In the genomic region with DNA sequence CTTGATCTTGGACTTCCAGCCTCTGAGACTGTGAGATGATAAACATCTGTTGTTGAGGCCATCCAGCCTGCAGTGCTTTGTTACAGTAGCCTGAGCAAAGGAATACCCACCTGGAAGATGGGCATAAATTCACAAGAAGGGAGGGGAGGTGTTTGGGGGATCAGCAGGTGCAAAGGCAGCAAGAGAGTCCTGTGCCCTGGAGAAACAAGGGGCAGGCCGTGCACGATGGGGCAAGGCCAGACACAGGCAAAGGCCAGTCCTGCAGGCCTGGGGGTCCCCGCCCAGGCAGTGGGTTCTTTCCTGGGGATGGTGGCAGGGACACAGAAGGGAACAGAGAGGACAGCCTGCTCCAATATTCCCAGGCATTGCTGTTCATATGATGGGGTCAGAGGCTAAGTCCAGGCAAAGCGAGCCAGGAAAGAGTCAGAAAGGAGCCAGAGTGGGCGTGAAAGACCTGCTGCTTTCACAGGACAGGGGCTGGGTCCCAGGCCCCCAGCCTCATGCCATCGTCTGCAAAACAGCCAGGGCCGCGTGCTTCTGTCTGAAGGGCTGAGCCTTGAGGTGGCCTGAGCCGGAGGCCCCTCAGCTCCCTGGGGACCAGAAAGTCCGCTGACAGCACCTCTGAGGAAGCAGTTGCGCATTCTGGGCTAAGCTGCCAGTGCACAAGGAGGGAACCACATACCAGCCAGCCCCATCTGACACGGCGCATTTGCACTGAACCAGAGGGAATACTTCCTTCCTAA, we compare ENCODE assay signal across 32 cellular contexts. TPM values are rescaled to one million over a fixed set of nuclear protein-coding genes. Genes with fewer than 3 reads are reported as not detected.
DNase-seq lines count a peak whose midpoint lies in the region; ATAC-seq and TF ChIP-seq lines count a peak whose summit lies in the region.
"Had no signal": no experiment of that assay in that cellular context is flagged by ENCODE, and none has a peak within 500 bp of the region (broad histone marks: within the 10 kb centered on the region; RNA-seq: fewer than 3 reads in every experiment).

No MANE protein-coding gene starts in this region.

- WGBS in lung, 2 donors, result 91% methylated on average over 13 of the region's 13 CpGs

- H3K36me3 ChIP-seq in lung (ENCODE audit: control insufficient read depth in 2 of 2, insufficient read depth in 2 of 2, low read length in 2 of 2) (no peaks in the 10 kb centered on the region), upper lobe of right lung (no peaks in the 10 kb centered on the region)
- H3K36me3 ChIP-seq: gastroesophageal sphincter, prostate gland had no signal

- no peak for DNase-seq in activated naive CD8-positive, alpha-beta T cell treated with anti-CD3 and anti-CD28 coated beads, Interleukin-2, amount 50 U/mL, for 24 hours
- DNase-seq in NB4 (ENCODE audit: low read depth) (peak; percentile 84), lung (ENCODE audit: low spot score) (peak; percentile 26), upper lobe of right lung (peak; percentile 44), hippocampal formation (lab: John Stamatoyannopoulos, UW) (no peak), NAMALWA (ENCODE audit: low spot score) (no peak), COLO829 (ENCODE audit: low spot score) (no peak)
- DNase-seq: activated CD4-positive, CD25-positive, alpha-beta regulatory T cell treated with anti-CD3 and anti-CD28 coated beads, Interleukin-2, amount 50 U/mL, for 72 hours; Calu3; DMS79; GDM1; GM23248; hypothalamus; mesendoderm; naive B cell; NCI-H1105; NCI-H187 treated with DMSO at 0.1 percent for 48 hours; NCI-H2171 treated with DMSO at 0.1 percent for 48 hours; NCI-H510A; SIG-M5; stimulated activated CD4-positive, alpha-beta T cell treated with anti-CD3 and anti-CD28 coated beads, Interleukin-4, amount 100 ng/mL, for 4 hours; substantia nigra; trophoblast cell had no signal

- TF ChIP-seq CTCF in NB4 (IDR thresholded peaks at IDR 0.05; ENCODE audit: low read depth, low read length), result no peak
- TF ChIP-seq CTCF in lung (IDR thresholded peaks at IDR 0.05; ENCODE audit: control extremely low read depth, extremely low read depth), result no peak
- no peak for TF ChIP-seq CTCF in upper lobe of right lung (IDR thresholded peaks at IDR 0.05)

- intact Hi-C loops in upper lobe of right lung (cut with DNase I), result no loop called here

- no peak overlapping the region for H3K4me3 Mint-ChIP-seq in activated naive CD8-positive, alpha-beta T cell
- no peak overlapping the region for H3K4me3 Mint-ChIP-seq in activated naive CD8-positive, alpha-beta T cell treated with anti-CD3 and anti-CD28 coated beads, Interleukin-2, amount 50 U/mL, for 24 hours
- H3K4me3 Mint-ChIP-seq: activated naive CD4-positive, alpha-beta T cell treated with anti-CD3 and anti-CD28 coated beads, Interleukin-2, amount 50 U/mL, for 24 hours; activated T-helper 17 cell treated with anti-CD3 and anti-CD28 coated beads, Interleukin-2, amount 50 U/mL, for 72 hours; stimulated activated effector memory CD8-positive, alpha-beta T cell treated with anti-CD3 and anti-CD28 coated beads, Interleukin-12 subunit alpha, Interleukin-12 subunit beta, amount 100 ng/mL, for 72 hours had no signal

- H3K27me3 Mint-ChIP-seq in activated naive CD8-positive, alpha-beta T cell, result no peaks in the 10 kb centered on the region
- H3K27me3 Mint-ChIP-seq in activated naive CD8-positive, alpha-beta T cell treated with anti-CD3 and anti-CD28 coated beads, Interleukin-2, amount 50 U/mL, for 24 hours, result no peaks in the 10 kb centered on the region
- H3K27me3 Mint-ChIP-seq: activated naive CD4-positive, alpha-beta T cell treated with anti-CD3 and anti-CD28 coated beads, Interleukin-2, amount 50 U/mL, for 24 hours; activated T-helper 17 cell treated with anti-CD3 and anti-CD28 coated beads, Interleukin-2, amount 50 U/mL, for 72 hours; naive B cell had no signal

- H3K4me3 ChIP-seq in NB4 (ENCODE audit: low read depth, low read length) (no peak overlapping the region), lung (no peak overlapping the region), upper lobe of right lung (no peak overlapping the region)
- H3K4me3 ChIP-seq: gastroesophageal sphincter, GM23248, K562, prostate gland had no signal

- peaks cover 4% of the 10 kb centered on the region for H3K36me3 Mint-ChIP-seq in activated naive CD8-positive, alpha-beta T cell
- peaks cover 17% of the 10 kb centered on the region for H3K36me3 Mint-ChIP-seq in activated naive CD8-positive, alpha-beta T cell treated with anti-CD3 and anti-CD28 coated beads, Interleukin-2, amount 50 U/mL, for 24 hours (ENCODE audit: low read depth)

- peaks cover 20% of the 10 kb centered on the region for H3K4me1 Mint-ChIP-seq in activated naive CD8-positive, alpha-beta T cell (ENCODE audit: low read depth)
- peaks cover 22% of the 10 kb centered on the region for H3K4me1 Mint-ChIP-seq in activated naive CD8-positive, alpha-beta T cell treated with anti-CD3 and anti-CD28 coated beads, Interleukin-2, amount 50 U/mL, for 24 hours

- H3K9me3 ChIP-seq in lung (ENCODE audit: control insufficient read depth in 2 of 2, insufficient read depth in 1 of 2, low read length in 1 of 2) (peaks cover 0 to 3% of the 10 kb centered on the region in 2 donors), upper lobe of right lung (no peaks in the 10 kb centered on the region)
- H3K9me3 ChIP-seq: gastroesophageal sphincter, prostate gland had no signal

- H3K4me1 ChIP-seq in lung (ENCODE audit: control insufficient read depth in 2 of 2, insufficient read depth in 2 of 2, low read length in 2 of 2) (no peaks in the 10 kb centered on the region), upper lobe of right lung (no peaks in the 10 kb centered on the region)
- H3K4me1 ChIP-seq: gastroesophageal sphincter, prostate gland had no signal

- no peak for TF ChIP-seq POLR2A in NB4 (IDR thresholded peaks at IDR 0.05; ENCODE audit: extremely low read depth, insufficient read length)

- ATAC-seq in activated naive CD8-positive, alpha-beta T cell treated with anti-CD3 and anti-CD28 coated beads, Interleukin-2, amount 50 U/mL, for 24 hours, result no peak
- ATAC-seq in lung (ENCODE audit: insufficient read depth, low FRiP score) (no peak), upper lobe of right lung (no peak)
- ATAC-seq: activated T-helper 17 cell treated with anti-CD3 and anti-CD28 coated beads, Interleukin-2, amount 50 U/mL, for 72 hours; gastroesophageal sphincter; K562; left colon; stimulated activated effector memory CD8-positive, alpha-beta T cell treated with anti-CD3 and anti-CD28 coated beads, Interleukin-12 subunit alpha, Interleukin-12 subunit beta, amount 100 ng/mL, for 72 hours had no signal

- H3K27ac Mint-ChIP-seq in activated naive CD8-positive, alpha-beta T cell, result peak overlapping the region; percentile 46
- no peak overlapping the region for H3K27ac Mint-ChIP-seq in activated naive CD8-positive, alpha-beta T cell treated with anti-CD3 and anti-CD28 coated beads, Interleukin-2, amount 50 U/mL, for 24 hours
- H3K27ac Mint-ChIP-seq: activated naive CD4-positive, alpha-beta T cell treated with anti-CD3 and anti-CD28 coated beads, Interleukin-2, amount 50 U/mL, for 24 hours; activated T-helper 17 cell treated with anti-CD3 and anti-CD28 coated beads, Interleukin-2, amount 50 U/mL, for 72 hours; naive B cell; stimulated activated effector memory CD8-positive, alpha-beta T cell treated with anti-CD3 and anti-CD28 coated beads, Interleukin-12 subunit alpha, Interleukin-12 subunit beta, amount 100 ng/mL, for 72 hours had no signal

- H3K27me3 ChIP-seq in lung (ENCODE audit: control insufficient read depth, insufficient read depth) (no peaks in the 10 kb centered on the region), upper lobe of right lung (no peaks in the 10 kb centered on the region)

- no peak overlapping the region for H3K27ac ChIP-seq in lung (ENCODE audit: low read depth in 1 of 2, low read length in 1 of 2)
- no peak overlapping the region for H3K27ac ChIP-seq in upper lobe of right lung
- H3K27ac ChIP-seq: gastroesophageal sphincter, GM23248, prostate gland had no signal

- no peaks in the 10 kb centered on the region for H3K9me3 Mint-ChIP-seq in activated naive CD8-positive, alpha-beta T cell (ENCODE audit: low read depth)
- peaks cover 11% of the 10 kb centered on the region for H3K9me3 Mint-ChIP-seq in activated naive CD8-positive, alpha-beta T cell treated with anti-CD3 and anti-CD28 coated beads, Interleukin-2, amount 50 U/mL, for 24 hours
- H3K9me3 Mint-ChIP-seq: activated naive CD4-positive, alpha-beta T cell treated with anti-CD3 and anti-CD28 coated beads, Interleukin-2, amount 50 U/mL, for 24 hours had no signal

RNA-seq across cellular contexts. Expression of a gene that starts 48.8 kb away (rescaled TPM):
- total RNA-seq in lung (under 1 TPM; 0.52 to 0.77 TPM), upper lobe of right lung (0.23 TPM)
- under 1 TPM; 0.37 to 0.82 TPM for polyA plus RNA-seq in lung
- total RNA-seq: gastroesophageal sphincter; T-helper 2 cell treated with Interferon-gamma antibody and Interleukin-4, amounts not matched to agents 100 ng/mL and 5 ng/mL, for 36 hours had no signal

Comparison
In these comparisons a context has a peak if more than half of its experiments do, and no peak if none do; other contexts are left out.
1. DNase-seq: peak in NB4 (single experiment), lung (single experiment) and upper lobe of right lung (single experiment); none in activated naive CD8-positive, alpha-beta T cell treated with anti-CD3 and anti-CD28 coated beads, Interleukin-2, amount 50 U/mL, for 24 hours (single experiment), hippocampal formation (0 of 2), NAMALWA (single experiment) and COLO829 (single experiment).